Comparison of ENCODE assay signal across 18 cellular contexts in the genomic region with DNA sequence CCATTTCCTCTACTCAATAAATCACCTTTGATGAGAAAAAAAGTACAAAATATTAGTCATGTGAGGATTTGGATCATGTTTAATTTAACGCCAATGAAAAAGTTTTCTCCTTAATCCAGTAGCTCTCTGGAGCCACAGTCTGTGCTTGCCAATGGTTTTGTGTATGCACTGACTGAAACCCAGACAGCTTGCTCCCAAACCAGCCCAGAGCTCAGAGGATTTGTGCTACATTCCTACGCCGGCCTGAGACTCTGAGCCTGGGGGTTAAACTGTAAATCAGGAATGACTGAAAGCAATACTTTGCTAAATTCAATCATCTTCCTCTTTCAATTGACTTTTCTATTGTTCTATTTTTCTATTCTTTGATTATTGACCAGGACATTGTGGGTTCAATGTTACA.
A peak's percentile ranks its signal among the peaks of the same experiment; 100 is the strongest.
DNase-seq lines count a peak whose midpoint lies in the region; ATAC-seq and TF ChIP-seq lines count a peak whose summit lies in the region.
"Had no signal": no experiment of that assay in that cellular context is flagged by ENCODE, and none has a peak within 500 bp of the region (broad histone marks: within the 10 kb centered on the region; RNA-seq: fewer than 3 reads in every experiment).

No MANE protein-coding gene starts in this region.

- no peaks in the 10 kb centered on the region for H4K20me1 ChIP-seq in GM23338 (replicated peaks; ENCODE audit: insufficient read depth)

- H3K9ac ChIP-seq in adipocyte (ENCODE audit: low read length), result no peak overlapping the region

- H3K9me3 ChIP-seq in adipocyte (ENCODE audit: control insufficient read depth, low read length) (peaks cover 2% of the 10 kb centered on the region), mesodermal cell (ENCODE audit: control insufficient read depth, low read length) (peaks cover 5% of the 10 kb centered on the region), tibial artery (no peaks in the 10 kb centered on the region)
- H3K9me3 ChIP-seq: A549 had no signal

- peak overlapping the region; percentile 12; the same call in 1 of the 3 replicates for H3K4me3 Mint-ChIP-seq in GM23338
- H3K4me3 Mint-ChIP-seq: CD8-positive, alpha-beta memory T cell had no signal

- H3F3A ChIP-seq in GM23338 (replicated peaks; ENCODE audit: low read depth), result no peaks in the 10 kb centered on the region

- TF ChIP-seq CTCF in GM23338 (conservative IDR thresholded peaks at IDR 0.05; ENCODE audit: low read depth in 2 of 2) (no peak), tibial artery (IDR thresholded peaks at IDR 0.05) (no peak), foreskin keratinocyte (conservative IDR thresholded peaks at IDR 0.05) (no peak)

- H3K27me3 ChIP-seq in GM23338 (ENCODE audit: insufficient read depth) (peaks cover 17% of the 10 kb centered on the region), adipocyte (replicated peaks; ENCODE audit: control insufficient read depth, insufficient read depth, low read length) (peaks cover 9% of the 10 kb centered on the region), tibial artery (no peaks in the 10 kb centered on the region), foreskin keratinocyte (peaks cover 26% of the 10 kb centered on the region)

- no peaks in the 10 kb centered on the region for H3K36me3 Mint-ChIP-seq in GM23338 (ENCODE audit: low read depth)
- H3K36me3 Mint-ChIP-seq: CD8-positive, alpha-beta memory T cell had no signal

- H3K9me2 ChIP-seq in GM23338 (ENCODE audit: insufficient read depth), result peaks cover 6% of the 10 kb centered on the region; the same call in 1 of the 2 replicates

- ATAC-seq in GM23338, result peak; percentile 40
- no peak for ATAC-seq in foreskin keratinocyte
- ATAC-seq: A549, PC-3 had no signal

- peaks cover 8% of the 10 kb centered on the region; the same call in 2 of the 3 replicates for H3K9me3 Mint-ChIP-seq in GM23338

- no peak overlapping the region for H3K4me3 ChIP-seq in GM23338
- H3K4me3 ChIP-seq in adipocyte (ENCODE audit: low read length), result peak overlapping the region; percentile 9
- no peak overlapping the region for H3K4me3 ChIP-seq in mesodermal cell (ENCODE audit: extremely low read depth, insufficient read depth, low read length, poor library complexity, severe bottlenecking)
- H3K4me3 ChIP-seq in tibial artery, result no peak overlapping the region
- H3K4me3 ChIP-seq: A549 had no signal

- peak overlapping the region; percentile 65; the same call in 1 of the 2 replicates for H3K4me2 ChIP-seq in GM23338
- H3K4me2 ChIP-seq: A549 had no signal

- peaks cover 51% of the 10 kb centered on the region for H3K27me3 Mint-ChIP-seq in GM23338 (ENCODE audit: insufficient read depth, low read depth, poor library complexity)

- H3K79me2 ChIP-seq in GM23338 (replicated peaks; ENCODE audit: insufficient read depth), result no peaks in the 10 kb centered on the region

- H3K27ac ChIP-seq in GM23338 (ENCODE audit: low read depth) (no peak overlapping the region), mesodermal cell (ENCODE audit: low read depth, low read length, severe bottlenecking) (peak overlapping the region; percentile 33), tibial artery (peak overlapping the region; percentile 29 to 37), foreskin keratinocyte (no peak overlapping the region)
- H3K27ac ChIP-seq: A549 had no signal

- H3K4me1 ChIP-seq in GM23338 (ENCODE audit: insufficient read depth) (peaks cover 17% of the 10 kb centered on the region; the same call in 1 of the 2 replicates), adipocyte (ENCODE audit: control insufficient read depth, insufficient read depth, low read length) (peaks cover 21% of the 10 kb centered on the region), mesodermal cell (ENCODE audit: control insufficient read depth, insufficient read depth, low read length, poor library complexity, severe bottlenecking) (peaks cover 10% of the 10 kb centered on the region), tibial artery (peaks cover 0 to 20% (median 6%) of the 10 kb centered on the region in 4 donors), foreskin keratinocyte (no peaks in the 10 kb centered on the region)
- H3K4me1 ChIP-seq: A549 had no signal

- H3K27ac Mint-ChIP-seq in GM23338, result no peak overlapping the region
- H3K27ac Mint-ChIP-seq: CD8-positive, alpha-beta memory T cell had no signal

- H3K4me1 Mint-ChIP-seq in GM23338, result peaks cover 25% of the 10 kb centered on the region
- H3K4me1 Mint-ChIP-seq: CD8-positive, alpha-beta memory T cell had no signal

- H2AFZ ChIP-seq in GM23338, result no peak overlapping the region

- 55% methylated on average over 3 of the region's 3 CpGs; no CpG with 5 or more reads in 1 of the 2 experiments for WGBS in mesodermal cell (ENCODE audit: insufficient coverage in 2 of 2), 2 experiments

- intact Hi-C loops in tibial artery (cut with DNase I; ENCODE audit: low total_unique reads), result no loop called here

- no peak for DNase-seq in GM23338 (ENCODE audit: low spot score)
- no peak for DNase-seq in adipocyte (ENCODE audit: low read depth)
- DNase-seq in tibial artery, result no peak
- DNase-seq in activated CD4-positive, CD25-positive, alpha-beta regulatory T cell treated with anti-CD3 and anti-CD28 coated beads, Interleukin-2, amount 50 U/mL, for 72 hours, result no peak
- DNase-seq in amygdala (lab: John Stamatoyannopoulos, UW), result no peak
- no peak for DNase-seq in foreskin keratinocyte
- DNase-seq: C1 segment of cervical spinal cord; CD8-positive, alpha-beta memory T cell; MM.1S; NCI-H1092; NCI-H1436 treated with DMSO at 0.1 percent for 48 hours; NCI-H2029; NCI-H524 treated with DMSO at 0.1 percent for 48 hours; PC-3; RPMI8226; SHP77 treated with DMSO at 0.1 percent for 48 hours had no signal

- no peaks in the 10 kb centered on the region for H3K36me3 ChIP-seq in GM23338 (ENCODE audit: insufficient read depth)
- H3K36me3 ChIP-seq in adipocyte (ENCODE audit: control insufficient read depth, insufficient read depth, low read length, severe bottlenecking), result no peaks in the 10 kb centered on the region
- no peaks in the 10 kb centered on the region for H3K36me3 ChIP-seq in mesodermal cell (ENCODE audit: control insufficient read depth, insufficient read depth, low read length)
- H3K36me3 ChIP-seq in tibial artery, result no peaks in the 10 kb centered on the region

TF ChIP-seq in GM23338, 12 proteins besides CTCF, POLR2A, EP300 and RAD21:
- TF ChIP-seq EZH2phosphoT487 (IDR thresholded peaks at IDR 0.05; ENCODE audit: unreplicated experiment) (no peak), STAT1 (IDR thresholded peaks at IDR 0.05; ENCODE audit: unreplicated experiment) (no peak), POLR2AphosphoS5 (IDR thresholded peaks at IDR 0.05; ENCODE audit: low read depth) (no peak), CREB1 (CRISPR knock-in tag; IDR thresholded peaks at IDR 0.05; ENCODE audit: low read depth) (no peak), NANOG (IDR thresholded peaks at IDR 0.05; ENCODE audit: borderline replicate concordance) (no peak), ZNF114 (CRISPR knock-in tag; IDR thresholded peaks at IDR 0.05) (no peak), ZNF331 (CRISPR knock-in tag; IDR thresholded peaks at IDR 0.05; ENCODE audit: low read depth) (no peak), ETS1 (IDR thresholded peaks at IDR 0.05) (no peak), JUNB (IDR thresholded peaks at IDR 0.05; ENCODE audit: unreplicated experiment) (no peak)
- TF ChIP-seq, protein P1, sequence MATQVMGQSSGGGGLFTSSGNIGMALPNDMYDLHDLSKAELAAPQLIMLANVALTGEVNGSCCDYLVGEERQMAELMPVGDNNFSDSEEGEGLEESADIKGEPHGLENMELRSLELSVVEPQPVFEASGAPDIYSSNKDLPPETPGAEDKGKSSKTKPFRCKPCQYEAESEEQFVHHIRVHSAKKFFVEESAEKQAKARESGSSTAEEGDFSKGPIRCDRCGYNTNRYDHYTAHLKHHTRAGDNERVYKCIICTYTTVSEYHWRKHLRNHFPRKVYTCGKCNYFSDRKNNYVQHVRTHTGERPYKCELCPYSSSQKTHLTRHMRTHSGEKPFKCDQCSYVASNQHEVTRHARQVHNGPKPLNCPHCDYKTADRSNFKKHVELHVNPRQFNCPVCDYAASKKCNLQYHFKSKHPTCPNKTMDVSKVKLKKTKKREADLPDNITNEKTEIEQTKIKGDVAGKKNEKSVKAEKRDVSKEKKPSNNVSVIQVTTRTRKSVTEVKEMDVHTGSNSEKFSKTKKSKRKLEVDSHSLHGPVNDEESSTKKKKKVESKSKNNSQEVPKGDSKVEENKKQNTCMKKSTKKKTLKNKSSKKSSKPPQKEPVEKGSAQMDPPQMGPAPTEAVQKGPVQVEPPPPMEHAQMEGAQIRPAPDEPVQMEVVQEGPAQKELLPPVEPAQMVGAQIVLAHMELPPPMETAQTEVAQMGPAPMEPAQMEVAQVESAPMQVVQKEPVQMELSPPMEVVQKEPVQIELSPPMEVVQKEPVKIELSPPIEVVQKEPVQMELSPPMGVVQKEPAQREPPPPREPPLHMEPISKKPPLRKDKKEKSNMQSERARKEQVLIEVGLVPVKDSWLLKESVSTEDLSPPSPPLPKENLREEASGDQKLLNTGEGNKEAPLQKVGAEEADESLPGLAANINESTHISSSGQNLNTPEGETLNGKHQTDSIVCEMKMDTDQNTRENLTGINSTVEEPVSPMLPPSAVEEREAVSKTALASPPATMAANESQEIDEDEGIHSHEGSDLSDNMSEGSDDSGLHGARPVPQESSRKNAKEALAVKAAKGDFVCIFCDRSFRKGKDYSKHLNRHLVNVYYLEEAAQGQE (IDR thresholded peaks at IDR 0.05; ENCODE audit: unreplicated experiment), result no peak

Comparison
In these comparisons a context has a peak if more than half of its experiments do, and no peak if none do; other contexts are left out.
1. H3K27ac ChIP-seq: peak in mesodermal cell (single experiment) and tibial artery (2 of 2); none in GM23338 (single experiment) and foreskin keratinocyte (single experiment).